In the genomic region with DNA sequence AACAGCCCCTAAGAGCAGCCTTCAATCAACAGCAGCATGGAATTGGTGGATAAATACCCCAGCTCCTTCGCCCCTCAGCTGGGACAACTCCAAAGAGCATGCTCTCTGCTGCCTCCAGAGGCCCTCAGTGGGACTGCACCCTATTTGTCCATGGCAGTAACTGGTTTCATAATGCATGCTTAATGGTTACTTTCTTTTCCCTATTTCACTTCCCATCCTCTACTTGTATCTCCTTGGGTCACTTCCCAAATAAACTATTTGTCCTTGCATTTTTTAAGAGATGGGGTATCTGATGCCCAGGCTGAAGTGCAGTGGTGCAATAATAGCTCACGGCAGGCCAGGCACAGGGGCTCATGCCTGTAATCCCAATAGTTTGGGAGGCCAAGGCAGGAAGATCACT, we compare ENCODE assay signal across 2 cellular contexts.
TF ChIP-seq lines count a peak whose summit lies in the region.

No MANE protein-coding gene starts in this region.

TF ChIP-seq in K562, 482 proteins besides CTCF, POLR2A, EP300 and RAD21:
- no peak for TF ChIP-seq KDM1A (IDR thresholded peaks at IDR 0.05)
- no peak for TF ChIP-seq PRMT5 (CRISPR knock-in tag; IDR thresholded peaks at IDR 0.05)
- no peak for TF ChIP-seq RBFOX2 (IDR thresholded peaks at IDR 0.05; ENCODE audit: low read depth, low read length)
- no peak for TF ChIP-seq HDAC2 (IDR thresholded peaks at IDR 0.05)
- no peak for TF ChIP-seq PHF21A (IDR thresholded peaks at IDR 0.05; ENCODE audit: borderline replicate concordance, low read depth)
- peak; percentile 45; the same call in 1 of the 2 replicates for TF ChIP-seq RB1 (IDR thresholded peaks at IDR 0.05; ENCODE audit: low read depth)
- TF ChIP-seq OTX1 (CRISPR knock-in tag; IDR thresholded peaks at IDR 0.05), result no peak
- no peak for TF ChIP-seq CBX2 (IDR thresholded peaks at IDR 0.05; ENCODE audit: insufficient read depth, low read length, poor library complexity, severe bottlenecking)
- TF ChIP-seq, protein P1, sequence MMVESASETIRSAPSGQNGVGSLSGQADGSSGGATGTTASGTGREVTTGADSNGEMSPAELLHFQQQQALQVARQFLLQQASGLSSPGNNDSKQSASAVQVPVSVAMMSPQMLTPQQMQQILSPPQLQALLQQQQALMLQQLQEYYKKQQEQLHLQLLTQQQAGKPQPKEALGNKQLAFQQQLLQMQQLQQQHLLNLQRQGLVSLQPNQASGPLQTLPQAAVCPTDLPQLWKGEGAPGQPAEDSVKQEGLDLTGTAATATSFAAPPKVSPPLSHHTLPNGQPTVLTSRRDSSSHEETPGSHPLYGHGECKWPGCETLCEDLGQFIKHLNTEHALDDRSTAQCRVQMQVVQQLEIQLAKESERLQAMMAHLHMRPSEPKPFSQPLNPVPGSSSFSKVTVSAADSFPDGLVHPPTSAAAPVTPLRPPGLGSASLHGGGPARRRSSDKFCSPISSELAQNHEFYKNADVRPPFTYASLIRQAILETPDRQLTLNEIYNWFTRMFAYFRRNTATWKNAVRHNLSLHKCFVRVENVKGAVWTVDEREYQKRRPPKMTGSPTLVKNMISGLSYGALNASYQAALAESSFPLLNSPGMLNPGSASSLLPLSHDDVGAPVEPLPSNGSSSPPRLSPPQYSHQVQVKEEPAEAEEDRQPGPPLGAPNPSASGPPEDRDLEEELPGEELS (CRISPR knock-in tag; IDR thresholded peaks at IDR 0.05; ENCODE audit: borderline replicate concordance), result no peak
- TF ChIP-seq, protein P2, sequence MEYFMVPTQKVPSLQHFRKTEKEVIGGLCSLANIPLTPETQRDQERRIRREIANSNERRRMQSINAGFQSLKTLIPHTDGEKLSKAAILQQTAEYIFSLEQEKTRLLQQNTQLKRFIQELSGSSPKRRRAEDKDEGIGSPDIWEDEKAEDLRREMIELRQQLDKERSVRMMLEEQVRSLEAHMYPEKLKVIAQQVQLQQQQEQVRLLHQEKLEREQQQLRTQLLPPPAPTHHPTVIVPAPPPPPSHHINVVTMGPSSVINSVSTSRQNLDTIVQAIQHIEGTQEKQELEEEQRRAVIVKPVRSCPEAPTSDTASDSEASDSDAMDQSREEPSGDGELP (CRISPR knock-in tag; IDR thresholded peaks at IDR 0.05; ENCODE audit: borderline replicate concordance), result peak; percentile 67; the same call in 1 of the 2 replicates
- TF ChIP-seq DACH1 (IDR thresholded peaks at IDR 0.05; ENCODE audit: partially characterized antibody), result peak; percentile 19
- peak in 1 of 2 experiments; percentile 40; a peak in 2 of 3 replicates for TF ChIP-seq CBX3 (IDR thresholded peaks at IDR 0.05; ENCODE audit: borderline replicate concordance in 1 of 2, low read length in 2 of 2)
- no peak for TF ChIP-seq ETS2 (tag; IDR thresholded peaks at IDR 0.05; ENCODE audit: borderline replicate concordance, poor library complexity, severe bottlenecking)
- TF ChIP-seq CEBPB (tag; IDR thresholded peaks at IDR 0.05), result 0 out of 2 replicates have a peak, but pooled peaks have one; percentile 15
TF ChIP-seq in K562: peak in this region for 5.

TF ChIP-seq in HepG2, 621 proteins besides CTCF, POLR2A, EP300 and RAD21 (continues in another document):
- TF ChIP-seq KDM5A (IDR thresholded peaks at IDR 0.05; ENCODE audit: borderline replicate concordance, low read length) (no peak), ATRX (CRISPR knock-in tag; IDR thresholded peaks at IDR 0.05; ENCODE audit: borderline replicate concordance) (no peak), ZMYM2 (CRISPR knock-in tag; IDR thresholded peaks at IDR 0.05) (no peak), RFXANK (CRISPR knock-in tag; IDR thresholded peaks at IDR 0.05) (no peak), ATF7-NPFF (CRISPR knock-in tag; IDR thresholded peaks at IDR 0.05; ENCODE audit: low read depth) (no peak), ZNF224 (CRISPR knock-in tag; IDR thresholded peaks at IDR 0.05) (no peak), SALL2 (CRISPR knock-in tag; IDR thresholded peaks at IDR 0.05) (no peak), ZSCAN12 (CRISPR knock-in tag; IDR thresholded peaks at IDR 0.05) (no peak), MIXL1 (CRISPR knock-in tag; IDR thresholded peaks at IDR 0.05) (no peak), ARID2 (CRISPR knock-in tag; IDR thresholded peaks at IDR 0.05; ENCODE audit: borderline replicate concordance) (no peak), KDM6A (CRISPR knock-in tag; IDR thresholded peaks at IDR 0.05; ENCODE audit: low read depth) (no peak), ARHGAP35 (CRISPR knock-in tag; IDR thresholded peaks at IDR 0.05; ENCODE audit: borderline replicate concordance) (no peak), SIN3B (IDR thresholded peaks at IDR 0.05; ENCODE audit: low read length) (no peak), HHEX (CRISPR knock-in tag; IDR thresholded peaks at IDR 0.05) (no peak), EZH2 (conservative IDR thresholded peaks at IDR 0.05; ENCODE audit: low read depth, low read length) (no peak), ZNF552 (CRISPR knock-in tag; IDR thresholded peaks at IDR 0.05; ENCODE audit: borderline replicate concordance) (no peak), ZNF629 (CRISPR knock-in tag; conservative IDR thresholded peaks at IDR 0.05) (no peak), RCOR2 (CRISPR knock-in tag; IDR thresholded peaks at IDR 0.05) (no peak), TBX2 (CRISPR knock-in tag; IDR thresholded peaks at IDR 0.05; ENCODE audit: borderline replicate concordance) (no peak), NR3C1 (CRISPR knock-in tag; IDR thresholded peaks at IDR 0.05) (no peak), PHF5A (CRISPR knock-in tag; IDR thresholded peaks at IDR 0.05; ENCODE audit: low read depth, unreplicated experiment) (no peak), AGO1 (IDR thresholded peaks at IDR 0.05; ENCODE audit: low read depth, low read length, poor library complexity, severe bottlenecking) (no peak), HNF4A (CRISPR knock-in tag; IDR thresholded peaks at IDR 0.05) (no peak), ZNF564 (CRISPR knock-in tag; IDR thresholded peaks at IDR 0.05) (no peak), ZNF446 (CRISPR knock-in tag; IDR thresholded peaks at IDR 0.05) (no peak)
- TF ChIP-seq, protein P3, sequence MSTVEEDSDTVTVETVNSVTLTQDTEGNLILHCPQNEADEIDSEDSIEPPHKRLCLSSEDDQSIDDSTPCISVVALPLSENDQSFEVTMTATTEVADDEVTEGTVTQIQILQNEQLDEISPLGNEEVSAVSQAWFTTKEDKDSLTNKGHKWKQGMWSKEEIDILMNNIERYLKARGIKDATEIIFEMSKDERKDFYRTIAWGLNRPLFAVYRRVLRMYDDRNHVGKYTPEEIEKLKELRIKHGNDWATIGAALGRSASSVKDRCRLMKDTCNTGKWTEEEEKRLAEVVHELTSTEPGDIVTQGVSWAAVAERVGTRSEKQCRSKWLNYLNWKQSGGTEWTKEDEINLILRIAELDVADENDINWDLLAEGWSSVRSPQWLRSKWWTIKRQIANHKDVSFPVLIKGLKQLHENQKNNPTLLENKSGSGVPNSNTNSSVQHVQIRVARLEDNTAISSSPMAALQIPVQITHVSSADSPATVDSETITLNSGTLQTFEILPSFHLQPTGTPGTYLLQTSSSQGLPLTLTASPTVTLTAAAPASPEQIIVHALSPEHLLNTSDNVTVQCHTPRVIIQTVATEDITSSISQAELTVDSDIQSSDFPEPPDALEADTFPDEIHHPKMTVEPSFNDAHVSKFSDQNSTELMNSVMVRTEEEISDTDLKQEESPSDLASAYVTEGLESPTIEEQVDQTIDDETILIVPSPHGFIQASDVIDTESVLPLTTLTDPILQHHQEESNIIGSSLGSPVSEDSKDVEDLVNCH (CRISPR knock-in tag; IDR thresholded peaks at IDR 0.05), result no peak
- TF ChIP-seq, protein P4, sequence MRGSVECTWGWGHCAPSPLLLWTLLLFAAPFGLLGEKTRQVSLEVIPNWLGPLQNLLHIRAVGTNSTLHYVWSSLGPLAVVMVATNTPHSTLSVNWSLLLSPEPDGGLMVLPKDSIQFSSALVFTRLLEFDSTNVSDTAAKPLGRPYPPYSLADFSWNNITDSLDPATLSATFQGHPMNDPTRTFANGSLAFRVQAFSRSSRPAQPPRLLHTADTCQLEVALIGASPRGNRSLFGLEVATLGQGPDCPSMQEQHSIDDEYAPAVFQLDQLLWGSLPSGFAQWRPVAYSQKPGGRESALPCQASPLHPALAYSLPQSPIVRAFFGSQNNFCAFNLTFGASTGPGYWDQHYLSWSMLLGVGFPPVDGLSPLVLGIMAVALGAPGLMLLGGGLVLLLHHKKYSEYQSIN (CRISPR knock-in tag; IDR thresholded peaks at IDR 0.05; ENCODE audit: borderline replicate concordance), result no peak
- TF ChIP-seq, protein P5, sequence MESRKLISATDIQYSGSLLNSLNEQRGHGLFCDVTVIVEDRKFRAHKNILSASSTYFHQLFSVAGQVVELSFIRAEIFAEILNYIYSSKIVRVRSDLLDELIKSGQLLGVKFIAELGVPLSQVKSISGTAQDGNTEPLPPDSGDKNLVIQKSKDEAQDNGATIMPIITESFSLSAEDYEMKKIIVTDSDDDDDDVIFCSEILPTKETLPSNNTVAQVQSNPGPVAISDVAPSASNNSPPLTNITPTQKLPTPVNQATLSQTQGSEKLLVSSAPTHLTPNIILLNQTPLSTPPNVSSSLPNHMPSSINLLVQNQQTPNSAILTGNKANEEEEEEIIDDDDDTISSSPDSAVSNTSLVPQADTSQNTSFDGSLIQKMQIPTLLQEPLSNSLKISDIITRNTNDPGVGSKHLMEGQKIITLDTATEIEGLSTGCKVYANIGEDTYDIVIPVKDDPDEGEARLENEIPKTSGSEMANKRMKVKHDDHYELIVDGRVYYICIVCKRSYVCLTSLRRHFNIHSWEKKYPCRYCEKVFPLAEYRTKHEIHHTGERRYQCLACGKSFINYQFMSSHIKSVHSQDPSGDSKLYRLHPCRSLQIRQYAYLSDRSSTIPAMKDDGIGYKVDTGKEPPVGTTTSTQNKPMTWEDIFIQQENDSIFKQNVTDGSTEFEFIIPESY (CRISPR knock-in tag; IDR thresholded peaks at IDR 0.05), result 0 out of 2 replicates have a peak, but pooled peaks have one; percentile 11
- TF ChIP-seq, protein P6, sequence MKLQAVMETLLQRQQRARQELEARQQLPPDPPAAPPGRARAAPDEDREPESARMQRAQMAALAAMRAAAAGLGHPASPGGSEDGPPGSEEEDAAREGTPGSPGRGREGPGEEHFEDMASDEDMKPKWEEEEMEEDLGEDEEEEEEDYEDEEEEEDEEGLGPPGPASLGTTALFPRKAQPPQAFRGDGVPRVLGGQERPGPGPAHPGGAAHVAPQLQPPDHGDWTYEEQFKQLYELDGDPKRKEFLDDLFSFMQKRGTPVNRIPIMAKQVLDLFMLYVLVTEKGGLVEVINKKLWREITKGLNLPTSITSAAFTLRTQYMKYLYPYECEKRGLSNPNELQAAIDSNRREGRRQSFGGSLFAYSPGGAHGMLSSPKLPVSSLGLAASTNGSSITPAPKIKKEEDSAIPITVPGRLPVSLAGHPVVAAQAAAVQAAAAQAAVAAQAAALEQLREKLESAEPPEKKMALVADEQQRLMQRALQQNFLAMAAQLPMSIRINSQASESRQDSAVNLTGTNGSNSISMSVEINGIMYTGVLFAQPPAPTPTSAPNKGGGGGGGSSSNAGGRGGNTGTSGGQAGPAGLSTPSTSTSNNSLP (IDR thresholded peaks at IDR 0.05; ENCODE audit: low read depth, low read length), result no peak
- TF ChIP-seq, protein P7, sequence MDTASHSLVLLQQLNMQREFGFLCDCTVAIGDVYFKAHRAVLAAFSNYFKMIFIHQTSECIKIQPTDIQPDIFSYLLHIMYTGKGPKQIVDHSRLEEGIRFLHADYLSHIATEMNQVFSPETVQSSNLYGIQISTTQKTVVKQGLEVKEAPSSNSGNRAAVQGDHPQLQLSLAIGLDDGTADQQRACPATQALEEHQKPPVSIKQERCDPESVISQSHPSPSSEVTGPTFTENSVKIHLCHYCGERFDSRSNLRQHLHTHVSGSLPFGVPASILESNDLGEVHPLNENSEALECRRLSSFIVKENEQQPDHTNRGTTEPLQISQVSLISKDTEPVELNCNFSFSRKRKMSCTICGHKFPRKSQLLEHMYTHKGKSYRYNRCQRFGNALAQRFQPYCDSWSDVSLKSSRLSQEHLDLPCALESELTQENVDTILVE (CRISPR knock-in tag; IDR thresholded peaks at IDR 0.05), result no peak
- TF ChIP-seq, protein P8, sequence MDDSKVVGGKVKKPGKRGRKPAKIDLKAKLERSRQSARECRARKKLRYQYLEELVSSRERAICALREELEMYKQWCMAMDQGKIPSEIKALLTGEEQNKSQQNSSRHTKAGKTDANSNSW (CRISPR knock-in tag; IDR thresholded peaks at IDR 0.05; ENCODE audit: borderline replicate concordance), result no peak
- TF ChIP-seq, protein P9, sequence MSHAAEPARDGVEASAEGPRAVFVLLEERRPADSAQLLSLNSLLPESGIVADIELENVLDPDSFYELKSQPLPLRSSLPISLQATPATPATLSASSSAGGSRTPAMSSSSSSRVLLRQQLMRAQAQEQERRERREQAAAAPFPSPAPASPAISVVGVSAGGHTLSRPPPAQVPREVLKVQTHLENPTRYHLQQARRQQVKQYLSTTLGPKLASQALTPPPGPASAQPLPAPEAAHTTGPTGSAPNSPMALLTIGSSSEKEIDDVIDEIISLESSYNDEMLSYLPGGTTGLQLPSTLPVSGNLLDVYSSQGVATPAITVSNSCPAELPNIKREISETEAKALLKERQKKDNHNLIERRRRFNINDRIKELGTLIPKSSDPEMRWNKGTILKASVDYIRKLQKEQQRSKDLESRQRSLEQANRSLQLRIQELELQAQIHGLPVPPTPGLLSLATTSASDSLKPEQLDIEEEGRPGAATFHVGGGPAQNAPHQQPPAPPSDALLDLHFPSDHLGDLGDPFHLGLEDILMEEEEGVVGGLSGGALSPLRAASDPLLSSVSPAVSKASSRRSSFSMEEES (CRISPR knock-in tag; IDR thresholded peaks at IDR 0.05), result no peak
- TF ChIP-seq, protein P10, sequence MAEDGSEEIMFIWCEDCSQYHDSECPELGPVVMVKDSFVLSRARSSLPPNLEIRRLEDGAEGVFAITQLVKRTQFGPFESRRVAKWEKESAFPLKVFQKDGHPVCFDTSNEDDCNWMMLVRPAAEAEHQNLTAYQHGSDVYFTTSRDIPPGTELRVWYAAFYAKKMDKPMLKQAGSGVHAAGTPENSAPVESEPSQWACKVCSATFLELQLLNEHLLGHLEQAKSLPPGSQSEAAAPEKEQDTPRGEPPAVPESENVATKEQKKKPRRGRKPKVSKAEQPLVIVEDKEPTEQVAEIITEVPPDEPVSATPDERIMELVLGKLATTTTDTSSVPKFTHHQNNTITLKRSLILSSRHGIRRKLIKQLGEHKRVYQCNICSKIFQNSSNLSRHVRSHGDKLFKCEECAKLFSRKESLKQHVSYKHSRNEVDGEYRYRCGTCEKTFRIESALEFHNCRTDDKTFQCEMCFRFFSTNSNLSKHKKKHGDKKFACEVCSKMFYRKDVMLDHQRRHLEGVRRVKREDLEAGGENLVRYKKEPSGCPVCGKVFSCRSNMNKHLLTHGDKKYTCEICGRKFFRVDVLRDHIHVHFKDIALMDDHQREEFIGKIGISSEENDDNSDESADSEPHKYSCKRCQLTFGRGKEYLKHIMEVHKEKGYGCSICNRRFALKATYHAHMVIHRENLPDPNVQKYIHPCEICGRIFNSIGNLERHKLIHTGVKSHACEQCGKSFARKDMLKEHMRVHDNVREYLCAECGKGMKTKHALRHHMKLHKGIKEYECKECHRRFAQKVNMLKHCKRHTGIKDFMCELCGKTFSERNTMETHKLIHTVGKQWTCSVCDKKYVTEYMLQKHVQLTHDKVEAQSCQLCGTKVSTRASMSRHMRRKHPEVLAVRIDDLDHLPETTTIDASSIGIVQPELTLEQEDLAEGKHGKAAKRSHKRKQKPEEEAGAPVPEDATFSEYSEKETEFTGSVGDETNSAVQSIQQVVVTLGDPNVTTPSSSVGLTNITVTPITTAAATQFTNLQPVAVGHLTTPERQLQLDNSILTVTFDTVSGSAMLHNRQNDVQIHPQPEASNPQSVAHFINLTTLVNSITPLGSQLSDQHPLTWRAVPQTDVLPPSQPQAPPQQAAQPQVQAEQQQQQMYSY (CRISPR knock-in tag; IDR thresholded peaks at IDR 0.05), result no peak
- TF ChIP-seq, protein P2 (IDR thresholded peaks at IDR 0.05; ENCODE audit: borderline replicate concordance, low read depth), result peak; percentile 57; the same call in 1 of the 2 replicates
